Comparison of ENCODE assay signal across 8 cellular contexts in genomic region chr14:89416002-89416995, GRCh38. TPM values are rescaled to one million over a fixed set of nuclear protein-coding genes. Genes with fewer than 3 reads are reported as not detected.
A peak's percentile ranks its signal among the peaks of the same experiment; 100 is the strongest.
DNase-seq lines count a peak whose midpoint lies in the region; ATAC-seq, FAIRE-seq and TF ChIP-seq lines count a peak whose summit lies in the region.

No MANE protein-coding gene starts in this region.

- H3K9ac ChIP-seq in NT2/D1 (ENCODE audit: insufficient read length, low read depth) (peak overlapping the region; percentile 83), endothelial cell of umbilical vein (replicated peaks; ENCODE audit: extremely low read depth, insufficient read depth, low read length) (peak overlapping the region; percentile 79)

- TF ChIP-seq POLR2A in endothelial cell of umbilical vein (IDR thresholded peaks at IDR 0.05; ENCODE audit: low read depth, low read length) = no peak

- H3K27ac Mint-ChIP-seq in mesothelial cell of epicardium = peak overlapping the region; percentile 98

- H3K27ac ChIP-seq in endothelial cell of umbilical vein (ENCODE audit: insufficient read depth, low read depth, low read length) = peak overlapping the region; percentile 65

- H3K9me3 Mint-ChIP-seq in mesothelial cell of epicardium = no peaks in the 10 kb centered on the region

- peaks cover 15% of the 10 kb centered on the region for H3K36me3 Mint-ChIP-seq in mesothelial cell of epicardium

- no peaks in the 10 kb centered on the region for H3K4me1 ChIP-seq in NT2/D1 (ENCODE audit: insufficient read depth, insufficient read length)
- peaks cover 6% of the 10 kb centered on the region for H3K4me1 ChIP-seq in endothelial cell of umbilical vein (ENCODE audit: control insufficient read depth, extremely low read depth, insufficient read depth, low read length)

- BruUV-seq in endothelial cell of umbilical vein (replicated peaks; lab: Mats Ljungman, UMichigan) = TSS peak; percentile 36

- DNase-seq in COLO829 (ENCODE audit: low spot score) = peak; percentile 99
- DNase-seq in HTR-8/SVneo (ENCODE audit: insufficient read length, low spot score) = peak; percentile 99
- peak; percentile 84 for DNase-seq in NT2/D1 (ENCODE audit: low read depth, low spot score)
- peak; percentile 100 for DNase-seq in activated CD8-positive, alpha-beta memory T cell treated with anti-CD3 and anti-CD28 coated beads, Interleukin-2, amount 50 U/mL, for 48 hours
- DNase-seq in endothelial cell of umbilical vein (ENCODE audit: low read depth, low spot score) = peak; percentile 99
- DNase-seq in mesothelial cell of epicardium (ENCODE audit: low spot score in 2 of 2, unreplicated experiment in 2 of 2) = peak; percentile 94 to 100
- DNase-seq in stimulated activated CD8-positive, alpha-beta memory T cell treated with anti-CD3 and anti-CD28 coated beads, Interleukin-15, amount 100 ng/mL, for 4 hours (ENCODE audit: low read depth in 2 of 2) = peak; percentile 98 to 99

- no peaks in the 10 kb centered on the region for H4K20me1 ChIP-seq in endothelial cell of umbilical vein (replicated peaks; ENCODE audit: control insufficient read depth, extremely low read depth, insufficient read depth, low read length)

- H3K27me3 Mint-ChIP-seq in mesothelial cell of epicardium (ENCODE audit: low read depth) = no peaks in the 10 kb centered on the region

- dilution Hi-C loops in endothelial cell of umbilical vein (cut with MboI; ENCODE audit: extremely low pct_ligation_motif_present, low sequenced_read_pairs) = no loop called here

- TF ChIP-seq CTCF in endothelial cell of umbilical vein (IDR thresholded peaks at IDR 0.05; ENCODE audit: extremely low read depth in 1 of 2, insufficient read depth in 1 of 2, low read depth in 1 of 2, low read length in 2 of 2) = no peak
- TF ChIP-seq CTCF in mesothelial cell of epicardium (IDR thresholded peaks at IDR 0.05; ENCODE audit: unreplicated experiment) = no peak

- H3K4me3 ChIP-seq in NT2/D1 (ENCODE audit: insufficient read length, low read depth) (peak overlapping the region; percentile 76), endothelial cell of umbilical vein (replicated peaks in 1 of 3; ENCODE audit: insufficient read depth in 1 of 3, low read depth in 1 of 3, low read length in 3 of 3) (peak overlapping the region; percentile 55 to 78 (median 68))

- H3K4me2 ChIP-seq in endothelial cell of umbilical vein (ENCODE audit: insufficient read depth, low read length) = peak overlapping the region; percentile 93

- H3K4me1 Mint-ChIP-seq in mesothelial cell of epicardium = peaks cover 41% of the 10 kb centered on the region

- intact Hi-C loops in endothelial cell of umbilical vein (cut with micrococcal nuclease) = loop anchor here (1.0 to 5.0 kb wide), 8 partner anchors 64 to 539 kb away; partner anchors contain the start of genes EFCAB11 and TDP1

- H3K4me3 Mint-ChIP-seq in mesothelial cell of epicardium = peak overlapping the region; percentile 96

- CTCF ChIA-PET in endothelial cell of umbilical vein (lab: Charles Lee) = interaction anchor here (1.3 kb wide), 2 partner anchors 80 to 216 kb away, joined by 3 to 4 read pairs; no protein-coding TSS in a partner anchor

- POLR2A ChIA-PET in endothelial cell of umbilical vein (lab: Charles Lee) = no interaction called here

- no peaks in the 10 kb centered on the region for H3K9me3 ChIP-seq in NT2/D1 (ENCODE audit: insufficient read depth, low read length)
- H3K9me3 ChIP-seq in endothelial cell of umbilical vein (replicated peaks; ENCODE audit: control insufficient read depth, insufficient read depth, low read length) = no peaks in the 10 kb centered on the region

- FAIRE-seq in HTR-8/SVneo (lab: Jason Lieb, UNC) (peak; percentile 88), endothelial cell of umbilical vein (lab: Jason Lieb, UNC) (peak; percentile 91)

- H2AFZ ChIP-seq in endothelial cell of umbilical vein (ENCODE audit: low read depth, low read length) = peak overlapping the region; percentile 68

- peak; percentile 72 for ATAC-seq in GM21381 (IDR thresholded peaks at IDR 0.05; ENCODE audit: unreplicated experiment)

- H3K36me3 ChIP-seq in NT2/D1 (ENCODE audit: insufficient read depth, insufficient read length, low read length) (peaks cover 25% of the 10 kb centered on the region), endothelial cell of umbilical vein (ENCODE audit: control insufficient read depth in 2 of 2, extremely low read depth in 1 of 2, insufficient read depth in 2 of 2, low read length in 2 of 2) (peaks cover 2 to 4% of the 10 kb centered on the region in 2 experiments)

- H3K79me2 ChIP-seq in endothelial cell of umbilical vein (ENCODE audit: control insufficient read depth, insufficient read depth, low read length) = no peaks in the 10 kb centered on the region

- H3K27me3 ChIP-seq in NT2/D1 (ENCODE audit: insufficient read depth, insufficient read length) (no peaks in the 10 kb centered on the region), endothelial cell of umbilical vein (ENCODE audit: control insufficient read depth in 2 of 2, insufficient read depth in 2 of 2, low read length in 2 of 2) (no peaks in the 10 kb centered on the region)

- H3K9me1 ChIP-seq in endothelial cell of umbilical vein (replicated peaks; ENCODE audit: control insufficient read depth, extremely low read depth, insufficient read depth, low read length) = no peaks in the 10 kb centered on the region

TF ChIP-seq in endothelial cell of umbilical vein, 7 proteins besides CTCF, POLR2A, EP300 and RAD21:
- TF ChIP-seq, protein P1, sequence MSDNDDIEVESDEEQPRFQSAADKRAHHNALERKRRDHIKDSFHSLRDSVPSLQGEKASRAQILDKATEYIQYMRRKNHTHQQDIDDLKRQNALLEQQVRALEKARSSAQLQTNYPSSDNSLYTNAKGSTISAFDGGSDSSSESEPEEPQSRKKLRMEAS (IDR thresholded peaks at IDR 0.05; ENCODE audit: insufficient read depth, insufficient read length) = peak; percentile 54
- no peak for TF ChIP-seq POLR2AphosphoS5 (IDR thresholded peaks at IDR 0.05; ENCODE audit: insufficient read depth, low read depth, low read length)

RNA-seq across cellular contexts. Expression of gene FOXN3, which starts 0.7 kb away (rescaled TPM):
- total RNA-seq in endothelial cell of umbilical vein (41.8 and 44.7 TPM in 2 replicates), mesothelial cell of epicardium (114 to 124 TPM (median 120 TPM) in 3 replicates)
- 16.7 and 16.9 TPM in 2 replicates for polyA plus RNA-seq in endothelial cell of umbilical vein
- 18.5 and 19.6 TPM in 2 replicates for polyA plus RNA-seq in endothelial cell of umbilical vein (2011; cell fraction: cytosol; rRNA removed)
- polyA plus RNA-seq in endothelial cell of umbilical vein (2011; cell fraction: nucleus; rRNA removed) = 19.9 and 23.8 TPM in 2 replicates
- polyA plus RNA-seq in endothelial cell of umbilical vein (2012) = 26.9 and 29.9 TPM in 2 replicates
- 67.6 and 73.4 TPM in 2 replicates for polyA minus RNA-seq in endothelial cell of umbilical vein
- polyA minus RNA-seq in endothelial cell of umbilical vein (2011; cell fraction: cytosol; rRNA and poly(A)+ RNA removed) = 9.5 TPM
- 82.7 and 114 TPM in 2 replicates for polyA minus RNA-seq in endothelial cell of umbilical vein (2011; cell fraction: nucleus; rRNA and poly(A)+ RNA removed)

Comparison
In these comparisons a context has a peak if more than half of its experiments do, and no peak if none do; other contexts are left out.
1. Peak in every context shown above with its lines: DNase-seq, ATAC-seq, H3K4me3 ChIP-seq and H3K27ac ChIP-seq.